25 cellular contexts compared by ENCODE assay signal in the genomic region with DNA sequence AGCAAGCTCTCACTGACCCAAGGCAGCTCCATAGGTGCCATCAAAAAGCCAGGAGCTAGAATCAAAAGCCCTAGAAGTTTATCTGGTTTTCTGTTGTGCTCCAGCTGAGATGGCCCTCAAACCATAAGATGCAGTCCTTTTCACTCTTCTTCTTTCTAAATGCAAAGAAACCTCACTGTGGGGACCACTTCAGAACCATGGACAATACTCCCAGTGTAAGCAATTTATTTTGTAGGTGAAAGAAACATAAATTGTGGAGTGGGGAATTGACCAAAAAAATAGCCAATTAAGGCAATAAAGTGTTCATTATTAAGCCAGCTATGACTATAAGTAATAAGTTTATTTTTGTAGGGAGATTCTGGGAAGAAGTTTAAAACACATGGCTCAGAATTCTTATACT.
"Had no signal": no experiment of that assay in that cellular context is flagged by ENCODE, and none has a peak within 500 bp of the region (broad histone marks: within the 10 kb centered on the region; RNA-seq: fewer than 3 reads in every experiment).

No MANE protein-coding gene starts in this region.

- DNase-seq: effector CD4-positive, alpha-beta T cell; endodermal cell; foreskin keratinocyte; head of caudate nucleus; kidney glomerular epithelial cell; nucleus accumbens; ovary; sigmoid colon; stimulated activated CD4-positive, alpha-beta T cell treated with anti-CD3 and anti-CD28 coated beads, Interleukin-2, amount 100 ng/mL, for 24 hours; stimulated activated CD4-positive, alpha-beta T cell treated with anti-CD3 and anti-CD28 coated beads, Interleukin-4, amount 100 ng/mL, for 4 hours; stimulated activated naive B cell treated with anti-CD40 and anti-IgM and Interleukin-4, amounts not matched to agents 10 μg/mL and 1 μg/mL and 100 μg/mL, for 72 hours; stimulated activated naive CD8-positive, alpha-beta T cell treated with anti-CD3 and anti-CD28 coated beads, Interleukin-15, amount 100 ng/mL, for 72 hours; testis; upper lobe of right lung had no signal

- H3K4me2 ChIP-seq: hepatocyte, neural progenitor cell had no signal

- H3K4me1 ChIP-seq: foreskin keratinocyte, neural progenitor cell, right atrium auricular region, sigmoid colon, testis, tibial nerve, upper lobe of right lung, vagina had no signal

- H3K4me1 Mint-ChIP-seq: endodermal cell; mesothelial cell of epicardium; neural progenitor cell; stimulated activated naive B cell treated with anti-CD40 and anti-IgM and Interleukin-4, amounts not matched to agents 10 μg/mL and 1 μg/mL and 100 μg/mL, for 72 hours; stimulated activated naive CD8-positive, alpha-beta T cell treated with anti-CD3 and anti-CD28 coated beads, Interleukin-15, amount 100 ng/mL, for 72 hours had no signal

- H3K4me3 ChIP-seq: hepatocyte, neural progenitor cell, ovary, right atrium auricular region, sigmoid colon, skin epidermis, testis, tibial nerve, upper lobe of right lung, vagina had no signal

- H3K27me3 Mint-ChIP-seq: natural killer cell treated with Interleukin-12 subunit alpha and Interleukin-12 subunit beta and Interleukin-15 and Interleukin-18, amount 100 ng/mL, for 72 hours; stimulated activated naive B cell treated with anti-CD40 and anti-IgM and Interleukin-4, amounts not matched to agents 10 μg/mL and 1 μg/mL and 100 μg/mL, for 72 hours; stimulated activated naive CD8-positive, alpha-beta T cell treated with anti-CD3 and anti-CD28 coated beads, Interleukin-15, amount 100 ng/mL, for 72 hours had no signal

- FAIRE-seq: islet of Langerhans had no signal

- H3K36me3 Mint-ChIP-seq: stimulated activated naive B cell treated with anti-CD40 and anti-IgM and Interleukin-4, amounts not matched to agents 10 μg/mL and 1 μg/mL and 100 μg/mL, for 72 hours had no signal

- H3K4me3 Mint-ChIP-seq: endodermal cell; mesothelial cell of epicardium; natural killer cell treated with Interleukin-12 subunit alpha and Interleukin-12 subunit beta and Interleukin-15 and Interleukin-18, amount 100 ng/mL, for 72 hours; neural progenitor cell; stimulated activated naive B cell treated with anti-CD40 and anti-IgM and Interleukin-4, amounts not matched to agents 10 μg/mL and 1 μg/mL and 100 μg/mL, for 72 hours; stimulated activated naive CD8-positive, alpha-beta T cell treated with anti-CD3 and anti-CD28 coated beads, Interleukin-15, amount 100 ng/mL, for 72 hours had no signal

- H3K27ac ChIP-seq: foreskin keratinocyte, hepatocyte, neural progenitor cell, ovary, right atrium auricular region, sigmoid colon, skin epidermis, testis, tibial nerve, upper lobe of right lung, vagina had no signal

- H3K27me3 ChIP-seq: foreskin keratinocyte, hepatocyte, neural progenitor cell, ovary, right atrium auricular region, sigmoid colon, testis, tibial nerve, upper lobe of right lung, vagina had no signal

- H3K27ac Mint-ChIP-seq: endodermal cell; mesothelial cell of epicardium; natural killer cell treated with Interleukin-12 subunit alpha and Interleukin-12 subunit beta and Interleukin-15 and Interleukin-18, amount 100 ng/mL, for 72 hours; neural progenitor cell; stimulated activated naive B cell treated with anti-CD40 and anti-IgM and Interleukin-4, amounts not matched to agents 10 μg/mL and 1 μg/mL and 100 μg/mL, for 72 hours; stimulated activated naive CD8-positive, alpha-beta T cell treated with anti-CD3 and anti-CD28 coated beads, Interleukin-15, amount 100 ng/mL, for 72 hours had no signal

- H2AFZ ChIP-seq: hepatocyte, neural progenitor cell had no signal

- H3K36me3 ChIP-seq: neural progenitor cell, ovary, right atrium auricular region, sigmoid colon, tibial nerve, upper lobe of right lung, vagina had no signal

- H3K79me2 ChIP-seq: hepatocyte had no signal

- H3K9me3 ChIP-seq: ovary, testis, upper lobe of right lung, vagina had no signal

- ATAC-seq: esophagus mucosa; foreskin keratinocyte; left lobe of liver; natural killer cell treated with Interleukin-12 subunit alpha and Interleukin-12 subunit beta and Interleukin-15 and Interleukin-18, amount 100 ng/mL, for 72 hours; stimulated activated naive B cell treated with anti-CD40 and anti-IgM and Interleukin-4, amounts not matched to agents 10 μg/mL and 1 μg/mL and 100 μg/mL, for 72 hours; stimulated activated naive CD8-positive, alpha-beta T cell treated with anti-CD3 and anti-CD28 coated beads, Interleukin-15, amount 100 ng/mL, for 72 hours; upper lobe of right lung had no signal
